29 cellular contexts compared by ENCODE assay signal in genomic region chr1:243523766-243524165, GRCh38.
"Had no signal": no experiment of that assay in that cellular context is flagged by ENCODE, and none has a peak within 500 bp of the region (broad histone marks: within the 10 kb centered on the region; RNA-seq: fewer than 3 reads in every experiment).

No MANE protein-coding gene starts in this region.

- FAIRE-seq: islet of Langerhans had no signal

- H3K9me3 Mint-ChIP-seq: activated naive CD4-positive, alpha-beta T cell treated with anti-CD3 and anti-CD28 coated beads for 36 hours; activated T-helper 1 cell treated with anti-CD3 and anti-CD28 coated beads, Interleukin-12 subunit alpha, Interleukin-12 subunit beta, Interleukin-2, Interleukin-4 antibody, amounts not matched to agents 30 ng/mL and 10 ng/mL and 1 ng/mL, durations not matched to agents 14 hours and 24 hours and 36 hours had no signal

- H3K27me3 ChIP-seq: adrenal gland, body of pancreas, cardiac muscle cell, foreskin keratinocyte, heart left ventricle, right lobe of liver, vagina had no signal

- H3K4me3 Mint-ChIP-seq: activated naive CD4-positive, alpha-beta T cell treated with anti-CD3 and anti-CD28 coated beads for 36 hours; activated naive CD8-positive, alpha-beta T cell treated with anti-CD3 and anti-CD28 coated beads for 36 hours; activated T-helper 1 cell treated with anti-CD3 and anti-CD28 coated beads, Interleukin-12 subunit alpha, Interleukin-12 subunit beta, Interleukin-2, Interleukin-4 antibody, amounts not matched to agents 30 ng/mL and 10 ng/mL and 1 ng/mL, durations not matched to agents 14 hours and 24 hours and 36 hours; neural crest cell; T-helper 2 cell treated with Interferon-gamma antibody and Interleukin-4, amounts not matched to agents 5 μg/mL and 100 μg/mL, for 36 hours; type B pancreatic cell had no signal

- DNase-seq: activated CD4-positive, alpha-beta T cell treated with anti-CD3 and anti-CD28 coated beads for 4 hours; activated CD4-positive, alpha-beta T cell treated with anti-CD3 and anti-CD28 coated beads, Interleukin-2, amount 50 U/mL, for 4 hours; activated effector memory CD4-positive, alpha-beta T cell treated with anti-CD3 and anti-CD28 coated beads, Interleukin-2, amount 50 U/mL, for 16 hours; activated naive CD4-positive, alpha-beta T cell treated with anti-CD3 and anti-CD28 coated beads for 36 hours; activated naive CD8-positive, alpha-beta T cell treated with anti-CD3 and anti-CD28 coated beads for 36 hours; adrenal gland; aorta; body of pancreas; foreskin keratinocyte; heart left ventricle; left cardiac atrium; left ventricle myocardium superior; mucosa of descending colon; occipital lobe; posterior cingulate gyrus; right lobe of liver; stimulated activated CD4-positive, alpha-beta T cell treated with anti-CD3 and anti-CD28 coated beads, Interleukin-2, amount 100 ng/mL, for 48 hours; stimulated activated naive CD8-positive, alpha-beta T cell treated with anti-CD3 and anti-CD28 coated beads, Interleukin-15, Interleukin-2, amounts not matched to agents 100 U/mL and 50 U/mL, for 24 hours; T-helper 1 cell had no signal

- H3K27me3 Mint-ChIP-seq: activated naive CD8-positive, alpha-beta T cell treated with anti-CD3 and anti-CD28 coated beads for 36 hours; type B pancreatic cell had no signal

- H3K27ac ChIP-seq: adrenal gland, body of pancreas, cardiac muscle cell, coronary artery, foreskin keratinocyte, heart left ventricle, right lobe of liver, vagina had no signal

- H3K36me3 ChIP-seq: adrenal gland, cardiac muscle cell, right lobe of liver, thoracic aorta, vagina had no signal

- H3K36me3 Mint-ChIP-seq: type B pancreatic cell had no signal

- H3K27ac Mint-ChIP-seq: activated naive CD4-positive, alpha-beta T cell treated with anti-CD3 and anti-CD28 coated beads for 36 hours; activated naive CD8-positive, alpha-beta T cell treated with anti-CD3 and anti-CD28 coated beads for 36 hours; activated T-helper 1 cell treated with anti-CD3 and anti-CD28 coated beads, Interleukin-12 subunit alpha, Interleukin-12 subunit beta, Interleukin-2, Interleukin-4 antibody, amounts not matched to agents 30 ng/mL and 10 ng/mL and 1 ng/mL, durations not matched to agents 14 hours and 24 hours and 36 hours; T-helper 2 cell treated with Interferon-gamma antibody and Interleukin-4, amounts not matched to agents 5 μg/mL and 100 μg/mL, for 36 hours; type B pancreatic cell had no signal

- H3K4me3 ChIP-seq: adrenal gland, body of pancreas, cardiac muscle cell, coronary artery, heart left ventricle, mucosa of descending colon, right lobe of liver, thoracic aorta, vagina had no signal

- ATAC-seq: body of pancreas; esophagus mucosa; foreskin keratinocyte; heart left ventricle; left cardiac atrium; left ventricle myocardium superior; mucosa of descending colon; right lobe of liver; stimulated activated naive CD8-positive, alpha-beta T cell treated with anti-CD3 and anti-CD28 coated beads, Interleukin-15, Interleukin-2, amounts not matched to agents 100 U/mL and 50 U/mL, for 24 hours had no signal

- H3K4me1 ChIP-seq: body of pancreas, right lobe of liver, vagina had no signal

- H3K9me3 ChIP-seq: adrenal gland, body of pancreas, mucosa of descending colon, right lobe of liver, thoracic aorta, vagina had no signal
